ENCODE assay signal across 9 cellular contexts in genomic region chr7:25117226-25118047, GRCh38. TPM values are rescaled to one million over a fixed set of nuclear protein-coding genes. Genes with fewer than 3 reads are reported as not detected.
DNase-seq lines count a peak whose midpoint lies in the region; ATAC-seq, FAIRE-seq and TF ChIP-seq lines count a peak whose summit lies in the region.
"Had no signal": no experiment of that assay in that cellular context is flagged by ENCODE, and none has a peak within 500 bp of the region (broad histone marks: within the 10 kb centered on the region; RNA-seq: fewer than 3 reads in every experiment).

No MANE protein-coding gene starts in this region.

- no peaks in the 10 kb centered on the region for H4K20me1 ChIP-seq in hepatocyte (ENCODE audit: insufficient read depth, poor library complexity, severe bottlenecking)

- intact Hi-C loops in kidney (cut with DNase I), result no loop called here

- FAIRE-seq in RCC 7860 (lab: Jason Lieb, UNC) (no peak), kidney (lab: Jason Lieb, UNC) (no peak)

- 82% methylated on average over 7 of the region's 7 CpGs for WGBS in hepatocyte (ENCODE audit: low lambda C conversion rate, missing lambda C conversion rate)

- no peak overlapping the region for H2AFZ ChIP-seq in hepatocyte

- in situ Hi-C loops in GM13976 (cut with MboI; ENCODE audit: low sequenced_read_pairs, unreplicated experiment), result no loop called here

- no peaks in the 10 kb centered on the region for H3K9me3 ChIP-seq in hepatocyte (ENCODE audit: low read depth)
- no peaks in the 10 kb centered on the region for H3K9me3 ChIP-seq in kidney (ENCODE audit: control insufficient read depth in 1 of 2, low read length in 2 of 2)
- H3K9me3 ChIP-seq: uterus had no signal

- peaks cover 5% of the 10 kb centered on the region for H3K4me1 ChIP-seq in hepatocyte (ENCODE audit: insufficient read depth)
- H3K4me1 ChIP-seq in kidney (ENCODE audit: control insufficient read depth in 1 of 2, insufficient read depth in 1 of 2, low read depth in 1 of 2, low read length in 2 of 2), result no peaks in the 10 kb centered on the region
- H3K4me1 ChIP-seq: uterus had no signal

- no peaks in the 10 kb centered on the region for H3K36me3 ChIP-seq in hepatocyte (replicated peaks; ENCODE audit: insufficient read depth, low read depth)
- peaks cover 7 to 10% of the 10 kb centered on the region in 2 donors for H3K36me3 ChIP-seq in kidney (ENCODE audit: control insufficient read depth in 1 of 2, insufficient read depth in 2 of 2, low read length in 2 of 2)
- H3K36me3 ChIP-seq: uterus had no signal

- H3K79me2 ChIP-seq in hepatocyte, result peaks cover 3% of the 10 kb centered on the region

- peak; percentile 71 for DNase-seq in GM13976 (ENCODE audit: low spot score)
- no peak for DNase-seq in hepatocyte (ENCODE audit: low spot score)
- no peak for DNase-seq in amniotic stem cell (lab: John Stamatoyannopoulos, UW)
- DNase-seq in RCC 7860 (ENCODE audit: low spot score), result no peak
- no peak for DNase-seq in activated CD4-positive, CD25-positive, alpha-beta regulatory T cell treated with anti-CD3 and anti-CD28 coated beads, Interleukin-2, amount 50 U/mL, for 72 hours
- no peak for DNase-seq in kidney
- DNase-seq: uterus had no signal

- H3K27ac ChIP-seq in hepatocyte (peak overlapping the region; percentile 60), kidney (ENCODE audit: low read depth in 2 of 2, low read length in 2 of 2) (no peak overlapping the region)
- H3K27ac ChIP-seq: uterus had no signal

- no peak overlapping the region for H3K9ac ChIP-seq in kidney (ENCODE audit: low read length in 2 of 2)

- TF ChIP-seq CTCF in GM13976 (IDR thresholded peaks at IDR 0.05; ENCODE audit: borderline replicate concordance, control extremely low read depth, extremely low read depth, insufficient read depth, missing control alignments) (no peak), hepatocyte (IDR thresholded peaks at IDR 0.05; ENCODE audit: poor library complexity) (no peak), kidney (IDR thresholded peaks at IDR 0.05; ENCODE audit: borderline replicate concordance, extremely low read depth, insufficient read depth) (no peak)

- ATAC-seq in GM21381 (IDR thresholded peaks at IDR 0.05; ENCODE audit: unreplicated experiment) (peak; percentile 80), HG03469 (IDR thresholded peaks at IDR 0.05; ENCODE audit: unreplicated experiment) (peak; percentile 80)

- no peak overlapping the region for H3K4me3 ChIP-seq in hepatocyte
- H3K4me3 ChIP-seq in kidney (ENCODE audit: low read length in 2 of 2), result no peak overlapping the region
- H3K4me3 ChIP-seq: uterus had no signal

- H3K27me3 ChIP-seq in hepatocyte, result no peaks in the 10 kb centered on the region
- H3K27me3 ChIP-seq: uterus had no signal

- H3K9me2 ChIP-seq in hepatocyte (replicated peaks; ENCODE audit: insufficient read depth), result no peaks in the 10 kb centered on the region

- no peak overlapping the region for H3K4me2 ChIP-seq in hepatocyte

RNA-seq across cellular contexts. Expression of gene CYCS, which starts 7.6 kb away (rescaled TPM):
- total RNA-seq in hepatocyte, result 78.7 and 91.3 TPM in 2 replicates
- polyA plus RNA-seq in hepatocyte, result 129 and 155 TPM in 2 replicates
- total RNA-seq in kidney, result 94.3 TPM
- 239 TPM for polyA plus RNA-seq in kidney (ENCODE audit: insufficient read depth, low read depth, low replicate concordance)
